Comparison of ENCODE assay signal across 1 cellular context in genomic region chr15:90062729-90063684, GRCh38.
TF ChIP-seq lines count a peak whose summit lies in the region.

No MANE protein-coding gene starts in this region.

TF ChIP-seq in H1, 55 proteins besides CTCF, POLR2A, EP300 and RAD21:
- TF ChIP-seq ASH2L (IDR thresholded peaks at IDR 0.05; ENCODE audit: low read length): peak; percentile 21
- TF ChIP-seq KDM4A (IDR thresholded peaks at IDR 0.05; ENCODE audit: low read depth, low read length, severe bottlenecking): peak; percentile 21
- TF ChIP-seq SIN3A (conservative IDR thresholded peaks at IDR 0.05 in 1 of 2, IDR thresholded peaks at IDR 0.05 in 1 of 2; ENCODE audit: low read depth in 1 of 2, low read length in 2 of 2): no peak
TF ChIP-seq in H1: peak in this region for 2.
